ENCODE assay signal across 9 cellular contexts in the genomic region with DNA sequence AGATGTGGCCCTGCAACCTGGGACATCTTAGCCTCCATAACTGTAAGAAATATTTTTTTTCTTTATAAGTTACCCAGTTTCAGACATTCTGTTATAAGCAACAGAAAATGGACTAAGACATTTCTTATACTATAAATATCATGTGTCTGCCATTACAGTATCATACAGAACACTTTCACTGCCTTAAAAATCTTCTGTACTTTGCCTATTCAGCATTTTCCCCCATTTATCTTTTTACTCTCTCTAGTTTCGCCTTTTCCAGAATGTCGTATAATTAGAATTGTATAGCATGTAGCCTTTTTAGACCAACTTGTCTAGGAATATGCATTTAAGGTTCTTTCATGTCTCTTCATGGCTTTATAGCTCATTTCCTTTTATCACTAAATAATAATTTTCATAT.
"Had no signal": no experiment of that assay in that cellular context is flagged by ENCODE, and none has a peak within 500 bp of the region (broad histone marks: within the 10 kb centered on the region; RNA-seq: fewer than 3 reads in every experiment).

No MANE protein-coding gene starts in this region.

- H2AFZ ChIP-seq: GM23248 had no signal

- H3K36me3 ChIP-seq: HAP-1 had no signal

- ATAC-seq: HCT116 had no signal

- H3K4me3 ChIP-seq: GM23248, HAP-1 had no signal

- H3K27me3 Mint-ChIP-seq: IgD-negative memory B cell had no signal

- H3K4me1 Mint-ChIP-seq: IgD-negative memory B cell had no signal

- H3K27ac ChIP-seq: GM23248, HL-60 had no signal

- H3K9me3 Mint-ChIP-seq: HFFc6 had no signal

- H3K9me3 ChIP-seq: HAP-1 had no signal

- H3K9ac ChIP-seq: GM23248 had no signal

- DNase-seq: GM23248, GOT3, H7, HFFc6, KG1 had no signal

- H3K4me3 Mint-ChIP-seq: HFFc6, IgD-negative memory B cell had no signal
